In genomic region chr13:36374063-36374462, GRCh38 we compare ENCODE assay signal across 2 cellular contexts.
TF ChIP-seq lines count a peak whose summit lies in the region.

No MANE protein-coding gene starts in this region.

TF ChIP-seq in liver, 16 proteins besides CTCF, POLR2A, EP300 and RAD21:
- peak; percentile 44 for TF ChIP-seq ZBTB33 (IDR thresholded peaks at IDR 0.05)
- TF ChIP-seq FOXA1 (IDR thresholded peaks at IDR 0.05): peak; percentile 58
- TF ChIP-seq TAF1 (conservative IDR thresholded peaks at IDR 0.05): no peak
- TF ChIP-seq HNF4G (IDR thresholded peaks at IDR 0.05): no peak
- peak; percentile 28 for TF ChIP-seq FOXA2 (IDR thresholded peaks at IDR 0.05)
- TF ChIP-seq SP1 (IDR thresholded peaks at IDR 0.05): no peak
- TF ChIP-seq EGR1 (IDR thresholded peaks at IDR 0.05; ENCODE audit: low read depth in 2 of 2): no peak
- peak in 1 of 2 donors; percentile 61 for TF ChIP-seq JUND (IDR thresholded peaks at IDR 0.05)
- TF ChIP-seq, protein P1, sequence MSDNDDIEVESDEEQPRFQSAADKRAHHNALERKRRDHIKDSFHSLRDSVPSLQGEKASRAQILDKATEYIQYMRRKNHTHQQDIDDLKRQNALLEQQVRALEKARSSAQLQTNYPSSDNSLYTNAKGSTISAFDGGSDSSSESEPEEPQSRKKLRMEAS (IDR thresholded peaks at IDR 0.05): no peak
- TF ChIP-seq, protein P2, sequence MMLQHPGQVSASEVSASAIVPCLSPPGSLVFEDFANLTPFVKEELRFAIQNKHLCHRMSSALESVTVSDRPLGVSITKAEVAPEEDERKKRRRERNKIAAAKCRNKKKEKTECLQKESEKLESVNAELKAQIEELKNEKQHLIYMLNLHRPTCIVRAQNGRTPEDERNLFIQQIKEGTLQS (IDR thresholded peaks at IDR 0.05): no peak
- peak; percentile 31 for TF ChIP-seq YY1 (IDR thresholded peaks at IDR 0.05)
- peak in 1 of 2 donors; percentile 48 for TF ChIP-seq HNF4A (conservative IDR thresholded peaks at IDR 0.05)
- TF ChIP-seq NR2F2 (IDR thresholded peaks at IDR 0.05): no peak
- TF ChIP-seq RXRA (IDR thresholded peaks at IDR 0.05): peak in 1 of 2 donors; percentile 65
- no peak for TF ChIP-seq GABPA (IDR thresholded peaks at IDR 0.05 in 1 of 2, conservative IDR thresholded peaks at IDR 0.05 in 1 of 2)
- TF ChIP-seq, protein P3, sequence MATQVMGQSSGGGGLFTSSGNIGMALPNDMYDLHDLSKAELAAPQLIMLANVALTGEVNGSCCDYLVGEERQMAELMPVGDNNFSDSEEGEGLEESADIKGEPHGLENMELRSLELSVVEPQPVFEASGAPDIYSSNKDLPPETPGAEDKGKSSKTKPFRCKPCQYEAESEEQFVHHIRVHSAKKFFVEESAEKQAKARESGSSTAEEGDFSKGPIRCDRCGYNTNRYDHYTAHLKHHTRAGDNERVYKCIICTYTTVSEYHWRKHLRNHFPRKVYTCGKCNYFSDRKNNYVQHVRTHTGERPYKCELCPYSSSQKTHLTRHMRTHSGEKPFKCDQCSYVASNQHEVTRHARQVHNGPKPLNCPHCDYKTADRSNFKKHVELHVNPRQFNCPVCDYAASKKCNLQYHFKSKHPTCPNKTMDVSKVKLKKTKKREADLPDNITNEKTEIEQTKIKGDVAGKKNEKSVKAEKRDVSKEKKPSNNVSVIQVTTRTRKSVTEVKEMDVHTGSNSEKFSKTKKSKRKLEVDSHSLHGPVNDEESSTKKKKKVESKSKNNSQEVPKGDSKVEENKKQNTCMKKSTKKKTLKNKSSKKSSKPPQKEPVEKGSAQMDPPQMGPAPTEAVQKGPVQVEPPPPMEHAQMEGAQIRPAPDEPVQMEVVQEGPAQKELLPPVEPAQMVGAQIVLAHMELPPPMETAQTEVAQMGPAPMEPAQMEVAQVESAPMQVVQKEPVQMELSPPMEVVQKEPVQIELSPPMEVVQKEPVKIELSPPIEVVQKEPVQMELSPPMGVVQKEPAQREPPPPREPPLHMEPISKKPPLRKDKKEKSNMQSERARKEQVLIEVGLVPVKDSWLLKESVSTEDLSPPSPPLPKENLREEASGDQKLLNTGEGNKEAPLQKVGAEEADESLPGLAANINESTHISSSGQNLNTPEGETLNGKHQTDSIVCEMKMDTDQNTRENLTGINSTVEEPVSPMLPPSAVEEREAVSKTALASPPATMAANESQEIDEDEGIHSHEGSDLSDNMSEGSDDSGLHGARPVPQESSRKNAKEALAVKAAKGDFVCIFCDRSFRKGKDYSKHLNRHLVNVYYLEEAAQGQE (IDR thresholded peaks at IDR 0.05): peak; percentile 14
TF ChIP-seq in liver: peak in this region for 8.

TF ChIP-seq in HepG2, 621 proteins besides CTCF, POLR2A, EP300 and RAD21:
- TF ChIP-seq TRIM24 (CRISPR knock-in tag; IDR thresholded peaks at IDR 0.05) (no peak), ARID5B (CRISPR knock-in tag; IDR thresholded peaks at IDR 0.05) (no peak), ZNF652 (CRISPR knock-in tag; IDR thresholded peaks at IDR 0.05; ENCODE audit: borderline replicate concordance, low read depth) (no peak), ASH2L (IDR thresholded peaks at IDR 0.05; ENCODE audit: insufficient read length, low read depth, low read length) (no peak), ZFX (CRISPR knock-in tag; IDR thresholded peaks at IDR 0.05; ENCODE audit: low read depth) (no peak), ARNT (IDR thresholded peaks at IDR 0.05) (no peak), UBTF (CRISPR knock-in tag; IDR thresholded peaks at IDR 0.05) (no peak), ZSCAN31 (CRISPR knock-in tag; IDR thresholded peaks at IDR 0.05; ENCODE audit: low read depth) (no peak), YEATS2 (CRISPR knock-in tag; IDR thresholded peaks at IDR 0.05; ENCODE audit: borderline replicate concordance) (no peak), ZKSCAN1 (IDR thresholded peaks at IDR 0.05; ENCODE audit: low read length) (no peak), HDAC1 (CRISPR knock-in tag; IDR thresholded peaks at IDR 0.05) (no peak), ERF (CRISPR knock-in tag; IDR thresholded peaks at IDR 0.05) (no peak), ZSCAN20 (CRISPR knock-in tag; IDR thresholded peaks at IDR 0.05; ENCODE audit: borderline replicate concordance) (no peak), ZBTB44 (CRISPR knock-in tag; IDR thresholded peaks at IDR 0.05) (no peak), MNT (IDR thresholded peaks at IDR 0.05) (no peak)
- TF ChIP-seq, protein P4, sequence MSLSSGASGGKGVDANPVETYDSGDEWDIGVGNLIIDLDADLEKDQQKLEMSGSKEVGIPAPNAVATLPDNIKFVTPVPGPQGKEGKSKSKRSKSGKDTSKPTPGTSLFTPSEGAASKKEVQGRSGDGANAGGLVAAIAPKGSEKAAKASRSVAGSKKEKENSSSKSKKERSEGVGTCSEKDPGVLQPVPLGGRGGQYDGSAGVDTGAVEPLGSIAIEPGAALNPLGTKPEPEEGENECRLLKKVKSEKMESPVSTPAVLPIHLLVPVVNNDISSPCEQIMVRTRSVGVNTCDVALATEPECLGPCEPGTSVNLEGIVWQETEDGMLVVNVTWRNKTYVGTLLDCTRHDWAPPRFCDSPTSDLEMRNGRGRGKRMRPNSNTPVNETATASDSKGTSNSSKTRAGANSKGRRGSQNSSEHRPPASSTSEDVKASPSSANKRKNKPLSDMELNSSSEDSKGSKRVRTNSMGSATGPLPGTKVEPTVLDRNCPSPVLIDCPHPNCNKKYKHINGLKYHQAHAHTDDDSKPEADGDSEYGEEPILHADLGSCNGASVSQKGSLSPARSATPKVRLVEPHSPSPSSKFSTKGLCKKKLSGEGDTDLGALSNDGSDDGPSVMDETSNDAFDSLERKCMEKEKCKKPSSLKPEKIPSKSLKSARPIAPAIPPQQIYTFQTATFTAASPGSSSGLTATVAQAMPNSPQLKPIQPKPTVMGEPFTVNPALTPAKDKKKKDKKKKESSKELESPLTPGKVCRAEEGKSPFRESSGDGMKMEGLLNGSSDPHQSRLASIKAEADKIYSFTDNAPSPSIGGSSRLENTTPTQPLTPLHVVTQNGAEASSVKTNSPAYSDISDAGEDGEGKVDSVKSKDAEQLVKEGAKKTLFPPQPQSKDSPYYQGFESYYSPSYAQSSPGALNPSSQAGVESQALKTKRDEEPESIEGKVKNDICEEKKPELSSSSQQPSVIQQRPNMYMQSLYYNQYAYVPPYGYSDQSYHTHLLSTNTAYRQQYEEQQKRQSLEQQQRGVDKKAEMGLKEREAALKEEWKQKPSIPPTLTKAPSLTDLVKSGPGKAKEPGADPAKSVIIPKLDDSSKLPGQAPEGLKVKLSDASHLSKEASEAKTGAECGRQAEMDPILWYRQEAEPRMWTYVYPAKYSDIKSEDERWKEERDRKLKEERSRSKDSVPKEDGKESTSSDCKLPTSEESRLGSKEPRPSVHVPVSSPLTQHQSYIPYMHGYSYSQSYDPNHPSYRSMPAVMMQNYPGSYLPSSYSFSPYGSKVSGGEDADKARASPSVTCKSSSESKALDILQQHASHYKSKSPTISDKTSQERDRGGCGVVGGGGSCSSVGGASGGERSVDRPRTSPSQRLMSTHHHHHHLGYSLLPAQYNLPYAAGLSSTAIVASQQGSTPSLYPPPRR (CRISPR knock-in tag; IDR thresholded peaks at IDR 0.05; ENCODE audit: borderline replicate concordance): no peak
- TF ChIP-seq, protein P5, sequence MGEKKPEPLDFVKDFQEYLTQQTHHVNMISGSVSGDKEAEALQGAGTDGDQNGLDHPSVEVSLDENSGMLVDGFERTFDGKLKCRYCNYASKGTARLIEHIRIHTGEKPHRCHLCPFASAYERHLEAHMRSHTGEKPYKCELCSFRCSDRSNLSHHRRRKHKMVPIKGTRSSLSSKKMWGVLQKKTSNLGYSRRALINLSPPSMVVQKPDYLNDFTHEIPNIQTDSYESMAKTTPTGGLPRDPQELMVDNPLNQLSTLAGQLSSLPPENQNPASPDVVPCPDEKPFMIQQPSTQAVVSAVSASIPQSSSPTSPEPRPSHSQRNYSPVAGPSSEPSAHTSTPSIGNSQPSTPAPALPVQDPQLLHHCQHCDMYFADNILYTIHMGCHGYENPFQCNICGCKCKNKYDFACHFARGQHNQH (CRISPR knock-in tag; IDR thresholded peaks at IDR 0.05): no peak
